1 cellular context compared by ENCODE assay signal in the genomic region with DNA sequence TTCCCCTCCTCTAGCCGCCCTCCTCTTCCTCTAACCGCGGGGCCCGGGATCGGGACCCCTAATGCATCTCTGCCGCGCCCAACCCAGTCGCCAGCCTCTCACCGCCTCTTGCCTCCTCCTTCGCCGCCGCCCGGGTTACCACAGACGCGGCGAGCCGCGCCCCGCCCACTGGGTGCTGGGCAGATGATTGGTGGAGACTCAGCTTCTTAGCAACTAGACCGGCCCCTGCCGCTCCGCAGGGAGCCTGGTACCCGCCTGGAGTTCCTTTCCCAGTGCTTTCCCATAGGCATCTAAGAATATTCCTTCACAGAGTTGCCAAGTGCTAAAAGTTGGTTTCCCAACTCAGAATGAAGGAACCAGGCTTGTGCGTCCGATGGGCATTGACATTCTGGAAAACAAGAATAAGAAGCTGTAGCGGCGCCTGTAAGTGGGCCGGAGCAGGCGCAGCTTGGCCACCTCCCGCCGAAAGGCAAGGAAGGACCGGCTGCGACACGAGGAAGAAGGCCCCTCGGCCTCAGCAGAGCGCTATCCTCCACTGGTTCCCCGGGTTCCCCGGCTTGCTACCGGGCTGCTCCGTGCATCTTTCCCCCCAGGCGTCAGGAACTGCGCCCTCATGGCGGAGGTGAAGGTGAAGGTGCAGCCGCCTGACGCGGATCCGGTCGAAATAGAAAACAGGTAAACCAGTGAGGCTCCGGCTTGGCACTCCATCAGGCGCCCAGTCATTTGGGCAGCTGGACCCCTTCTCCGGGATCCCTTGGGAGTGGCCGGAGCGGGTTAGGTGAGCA.
A peak's percentile ranks its signal among the peaks of the same experiment; 100 is the strongest.
TF ChIP-seq lines count a peak whose summit lies in the region.

A gene (minus strand): TSS at position 137 of the 785 bp plus-strand sequence. CDS start 1,672 bp downstream, outside the sequence.
A gene with protein sequence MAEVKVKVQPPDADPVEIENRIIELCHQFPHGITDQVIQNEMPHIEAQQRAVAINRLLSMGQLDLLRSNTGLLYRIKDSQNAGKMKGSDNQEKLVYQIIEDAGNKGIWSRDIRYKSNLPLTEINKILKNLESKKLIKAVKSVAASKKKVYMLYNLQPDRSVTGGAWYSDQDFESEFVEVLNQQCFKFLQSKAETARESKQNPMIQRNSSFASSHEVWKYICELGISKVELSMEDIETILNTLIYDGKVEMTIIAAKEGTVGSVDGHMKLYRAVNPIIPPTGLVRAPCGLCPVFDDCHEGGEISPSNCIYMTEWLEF (plus strand): TSS at position 497 of the 785 bp plus-strand sequence. CDS start 117 bp downstream, at position 614.

TF ChIP-seq in K562, 482 proteins besides CTCF, POLR2A, EP300 and RAD21 (continued from another document and continues in another):
- TF ChIP-seq NR1H2 (CRISPR knock-in tag; IDR thresholded peaks at IDR 0.05): no peak
- TF ChIP-seq, protein P1, sequence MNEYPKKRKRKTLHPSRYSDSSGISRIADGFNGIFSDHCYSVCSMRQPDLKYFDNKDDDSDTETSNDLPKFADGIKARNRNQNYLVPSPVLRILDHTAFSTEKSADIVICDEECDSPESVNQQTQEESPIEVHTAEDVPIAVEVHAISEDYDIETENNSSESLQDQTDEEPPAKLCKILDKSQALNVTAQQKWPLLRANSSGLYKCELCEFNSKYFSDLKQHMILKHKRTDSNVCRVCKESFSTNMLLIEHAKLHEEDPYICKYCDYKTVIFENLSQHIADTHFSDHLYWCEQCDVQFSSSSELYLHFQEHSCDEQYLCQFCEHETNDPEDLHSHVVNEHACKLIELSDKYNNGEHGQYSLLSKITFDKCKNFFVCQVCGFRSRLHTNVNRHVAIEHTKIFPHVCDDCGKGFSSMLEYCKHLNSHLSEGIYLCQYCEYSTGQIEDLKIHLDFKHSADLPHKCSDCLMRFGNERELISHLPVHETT (CRISPR knock-in tag; conservative IDR thresholded peaks at IDR 0.05 in 1 of 2, IDR thresholded peaks at IDR 0.05 in 1 of 2): peak in 1 of 2 experiments; percentile 67; a peak in 2 of 4 replicates
- TF ChIP-seq, protein P2, sequence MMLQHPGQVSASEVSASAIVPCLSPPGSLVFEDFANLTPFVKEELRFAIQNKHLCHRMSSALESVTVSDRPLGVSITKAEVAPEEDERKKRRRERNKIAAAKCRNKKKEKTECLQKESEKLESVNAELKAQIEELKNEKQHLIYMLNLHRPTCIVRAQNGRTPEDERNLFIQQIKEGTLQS (IDR thresholded peaks at IDR 0.05): no peak
- TF ChIP-seq, protein P2 (CRISPR knock-in tag; conservative IDR thresholded peaks at IDR 0.05): no peak
- no peak for TF ChIP-seq SMC3 (conservative IDR thresholded peaks at IDR 0.05; ENCODE audit: insufficient read depth, low read depth, low read length)
- no peak for TF ChIP-seq ZSCAN29 (IDR thresholded peaks at IDR 0.05)
- no peak for TF ChIP-seq ZNF445 (CRISPR knock-in tag; IDR thresholded peaks at IDR 0.05; ENCODE audit: low read depth)
- peak; percentile 67 for TF ChIP-seq RB1 (IDR thresholded peaks at IDR 0.05; ENCODE audit: low read depth)
- TF ChIP-seq, protein P3, sequence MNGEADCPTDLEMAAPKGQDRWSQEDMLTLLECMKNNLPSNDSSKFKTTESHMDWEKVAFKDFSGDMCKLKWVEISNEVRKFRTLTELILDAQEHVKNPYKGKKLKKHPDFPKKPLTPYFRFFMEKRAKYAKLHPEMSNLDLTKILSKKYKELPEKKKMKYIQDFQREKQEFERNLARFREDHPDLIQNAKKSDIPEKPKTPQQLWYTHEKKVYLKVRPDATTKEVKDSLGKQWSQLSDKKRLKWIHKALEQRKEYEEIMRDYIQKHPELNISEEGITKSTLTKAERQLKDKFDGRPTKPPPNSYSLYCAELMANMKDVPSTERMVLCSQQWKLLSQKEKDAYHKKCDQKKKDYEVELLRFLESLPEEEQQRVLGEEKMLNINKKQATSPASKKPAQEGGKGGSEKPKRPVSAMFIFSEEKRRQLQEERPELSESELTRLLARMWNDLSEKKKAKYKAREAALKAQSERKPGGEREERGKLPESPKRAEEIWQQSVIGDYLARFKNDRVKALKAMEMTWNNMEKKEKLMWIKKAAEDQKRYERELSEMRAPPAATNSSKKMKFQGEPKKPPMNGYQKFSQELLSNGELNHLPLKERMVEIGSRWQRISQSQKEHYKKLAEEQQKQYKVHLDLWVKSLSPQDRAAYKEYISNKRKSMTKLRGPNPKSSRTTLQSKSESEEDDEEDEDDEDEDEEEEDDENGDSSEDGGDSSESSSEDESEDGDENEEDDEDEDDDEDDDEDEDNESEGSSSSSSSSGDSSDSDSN (IDR thresholded peaks at IDR 0.05; ENCODE audit: borderline replicate concordance in 1 of 2, low read depth in 2 of 2, low read length in 2 of 2): no peak
- TF ChIP-seq JUND (IDR thresholded peaks at IDR 0.05; ENCODE audit: borderline replicate concordance, low read depth, low read length): peak; percentile 30; the same call in 1 of the 2 replicates
- no peak for TF ChIP-seq JUND (tag; IDR thresholded peaks at IDR 0.05; ENCODE audit: borderline replicate concordance, low read depth, low read length)
- peak; percentile 89 for TF ChIP-seq HCFC1 (IDR thresholded peaks at IDR 0.05; ENCODE audit: low read depth, low read length)
- no peak for TF ChIP-seq GTF2F1 (IDR thresholded peaks at IDR 0.05; ENCODE audit: low read depth, low read length)
- TF ChIP-seq SMARCC2 (IDR thresholded peaks at IDR 0.05; ENCODE audit: low read depth): no peak
- TF ChIP-seq PHF8 (IDR thresholded peaks at IDR 0.05; ENCODE audit: borderline replicate concordance, low read length): peak; percentile 85; the same call in 1 of the 2 replicates
- TF ChIP-seq, protein P4, sequence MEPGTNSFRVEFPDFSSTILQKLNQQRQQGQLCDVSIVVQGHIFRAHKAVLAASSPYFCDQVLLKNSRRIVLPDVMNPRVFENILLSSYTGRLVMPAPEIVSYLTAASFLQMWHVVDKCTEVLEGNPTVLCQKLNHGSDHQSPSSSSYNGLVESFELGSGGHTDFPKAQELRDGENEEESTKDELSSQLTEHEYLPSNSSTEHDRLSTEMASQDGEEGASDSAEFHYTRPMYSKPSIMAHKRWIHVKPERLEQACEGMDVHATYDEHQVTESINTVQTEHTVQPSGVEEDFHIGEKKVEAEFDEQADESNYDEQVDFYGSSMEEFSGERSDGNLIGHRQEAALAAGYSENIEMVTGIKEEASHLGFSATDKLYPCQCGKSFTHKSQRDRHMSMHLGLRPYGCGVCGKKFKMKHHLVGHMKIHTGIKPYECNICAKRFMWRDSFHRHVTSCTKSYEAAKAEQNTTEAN (CRISPR knock-in tag; IDR thresholded peaks at IDR 0.05): no peak
- TF ChIP-seq RNF2 (IDR thresholded peaks at IDR 0.05): no peak
- TF ChIP-seq, protein P5, sequence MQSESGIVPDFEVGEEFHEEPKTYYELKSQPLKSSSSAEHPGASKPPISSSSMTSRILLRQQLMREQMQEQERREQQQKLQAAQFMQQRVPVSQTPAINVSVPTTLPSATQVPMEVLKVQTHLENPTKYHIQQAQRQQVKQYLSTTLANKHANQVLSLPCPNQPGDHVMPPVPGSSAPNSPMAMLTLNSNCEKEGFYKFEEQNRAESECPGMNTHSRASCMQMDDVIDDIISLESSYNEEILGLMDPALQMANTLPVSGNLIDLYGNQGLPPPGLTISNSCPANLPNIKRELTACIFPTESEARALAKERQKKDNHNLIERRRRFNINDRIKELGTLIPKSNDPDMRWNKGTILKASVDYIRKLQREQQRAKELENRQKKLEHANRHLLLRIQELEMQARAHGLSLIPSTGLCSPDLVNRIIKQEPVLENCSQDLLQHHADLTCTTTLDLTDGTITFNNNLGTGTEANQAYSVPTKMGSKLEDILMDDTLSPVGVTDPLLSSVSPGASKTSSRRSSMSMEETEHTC (IDR thresholded peaks at IDR 0.05): no peak
- TF ChIP-seq, protein P6, sequence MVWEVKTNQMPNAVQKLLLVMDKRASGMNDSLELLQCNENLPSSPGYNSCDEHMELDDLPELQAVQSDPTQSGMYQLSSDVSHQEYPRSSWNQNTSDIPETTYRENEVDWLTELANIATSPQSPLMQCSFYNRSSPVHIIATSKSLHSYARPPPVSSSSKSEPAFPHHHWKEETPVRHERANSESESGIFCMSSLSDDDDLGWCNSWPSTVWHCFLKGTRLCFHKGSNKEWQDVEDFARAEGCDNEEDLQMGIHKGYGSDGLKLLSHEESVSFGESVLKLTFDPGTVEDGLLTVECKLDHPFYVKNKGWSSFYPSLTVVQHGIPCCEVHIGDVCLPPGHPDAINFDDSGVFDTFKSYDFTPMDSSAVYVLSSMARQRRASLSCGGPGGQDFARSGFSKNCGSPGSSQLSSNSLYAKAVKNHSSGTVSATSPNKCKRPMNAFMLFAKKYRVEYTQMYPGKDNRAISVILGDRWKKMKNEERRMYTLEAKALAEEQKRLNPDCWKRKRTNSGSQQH (CRISPR knock-in tag; IDR thresholded peaks at IDR 0.05): no peak
- TF ChIP-seq SRF (CRISPR knock-in tag; IDR thresholded peaks at IDR 0.05): peak in 1 of 2 experiments; percentile 20; a peak in 1 of 4 replicates
- TF ChIP-seq POLR2AphosphoS2 (IDR thresholded peaks at IDR 0.05; ENCODE audit: low read length): no peak
- peak; percentile 33; the same call in 1 of the 2 replicates for TF ChIP-seq TOE1 (IDR thresholded peaks at IDR 0.05; ENCODE audit: borderline replicate concordance)
- no peak for TF ChIP-seq TOE1 (CRISPR knock-in tag; IDR thresholded peaks at IDR 0.05; ENCODE audit: borderline replicate concordance, low read depth)
- peak; percentile 37; the same call in 1 of the 2 replicates for TF ChIP-seq CXXC5 (CRISPR knock-in tag; IDR thresholded peaks at IDR 0.05)
- no peak for TF ChIP-seq NR2F6 (CRISPR knock-in tag; IDR thresholded peaks at IDR 0.05)
- no peak; the same call in 1 of the 2 replicates for TF ChIP-seq CREM (IDR thresholded peaks at IDR 0.05; ENCODE audit: low read depth)
- TF ChIP-seq ZNF212 (CRISPR knock-in tag; IDR thresholded peaks at IDR 0.05): no peak
- TF ChIP-seq MEF2D (tag; conservative IDR thresholded peaks at IDR 0.05; ENCODE audit: low read depth): no peak
- TF ChIP-seq POLR3G (IDR thresholded peaks at IDR 0.05; ENCODE audit: extremely low read depth, insufficient read length, insufficient replicate concordance): no peak
- no peak for TF ChIP-seq NUFIP1 (IDR thresholded peaks at IDR 0.05; ENCODE audit: partially characterized antibody)
- no peak for TF ChIP-seq PYGO2 (tag; IDR thresholded peaks at IDR 0.05)
- TF ChIP-seq, protein P7, sequence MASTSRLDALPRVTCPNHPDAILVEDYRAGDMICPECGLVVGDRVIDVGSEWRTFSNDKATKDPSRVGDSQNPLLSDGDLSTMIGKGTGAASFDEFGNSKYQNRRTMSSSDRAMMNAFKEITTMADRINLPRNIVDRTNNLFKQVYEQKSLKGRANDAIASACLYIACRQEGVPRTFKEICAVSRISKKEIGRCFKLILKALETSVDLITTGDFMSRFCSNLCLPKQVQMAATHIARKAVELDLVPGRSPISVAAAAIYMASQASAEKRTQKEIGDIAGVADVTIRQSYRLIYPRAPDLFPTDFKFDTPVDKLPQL (IDR thresholded peaks at IDR 0.05; ENCODE audit: extremely low read depth, insufficient read length): no peak
- no peak for TF ChIP-seq PRMT5 (CRISPR knock-in tag; IDR thresholded peaks at IDR 0.05)
- no peak for TF ChIP-seq NFIX (CRISPR knock-in tag; IDR thresholded peaks at IDR 0.05; ENCODE audit: low read depth)
- peak; percentile 59 to 65 for TF ChIP-seq NRF1 (conservative IDR thresholded peaks at IDR 0.05 in 1 of 2, IDR thresholded peaks at IDR 0.05 in 1 of 2)
- TF ChIP-seq ILK (tag; IDR thresholded peaks at IDR 0.05; ENCODE audit: borderline replicate concordance, low read depth): no peak
- peak in 1 of 2 experiments; percentile 63; a peak in 1 of 4 replicates for TF ChIP-seq HDAC1 (IDR thresholded peaks at IDR 0.05)
- TF ChIP-seq, protein P8, sequence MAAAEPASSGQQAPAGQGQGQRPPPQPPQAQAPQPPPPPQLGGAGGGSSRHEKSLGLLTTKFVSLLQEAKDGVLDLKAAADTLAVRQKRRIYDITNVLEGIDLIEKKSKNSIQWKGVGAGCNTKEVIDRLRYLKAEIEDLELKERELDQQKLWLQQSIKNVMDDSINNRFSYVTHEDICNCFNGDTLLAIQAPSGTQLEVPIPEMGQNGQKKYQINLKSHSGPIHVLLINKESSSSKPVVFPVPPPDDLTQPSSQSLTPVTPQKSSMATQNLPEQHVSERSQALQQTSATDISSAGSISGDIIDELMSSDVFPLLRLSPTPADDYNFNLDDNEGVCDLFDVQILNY (CRISPR knock-in tag; IDR thresholded peaks at IDR 0.05): no peak
- TF ChIP-seq ZNF133 (CRISPR knock-in tag; IDR thresholded peaks at IDR 0.05): no peak
- TF ChIP-seq KDM2B (CRISPR knock-in tag; IDR thresholded peaks at IDR 0.05): no peak
- no peak for TF ChIP-seq ETV5 (CRISPR knock-in tag; IDR thresholded peaks at IDR 0.05; ENCODE audit: low read depth)
- TF ChIP-seq, protein P9, sequence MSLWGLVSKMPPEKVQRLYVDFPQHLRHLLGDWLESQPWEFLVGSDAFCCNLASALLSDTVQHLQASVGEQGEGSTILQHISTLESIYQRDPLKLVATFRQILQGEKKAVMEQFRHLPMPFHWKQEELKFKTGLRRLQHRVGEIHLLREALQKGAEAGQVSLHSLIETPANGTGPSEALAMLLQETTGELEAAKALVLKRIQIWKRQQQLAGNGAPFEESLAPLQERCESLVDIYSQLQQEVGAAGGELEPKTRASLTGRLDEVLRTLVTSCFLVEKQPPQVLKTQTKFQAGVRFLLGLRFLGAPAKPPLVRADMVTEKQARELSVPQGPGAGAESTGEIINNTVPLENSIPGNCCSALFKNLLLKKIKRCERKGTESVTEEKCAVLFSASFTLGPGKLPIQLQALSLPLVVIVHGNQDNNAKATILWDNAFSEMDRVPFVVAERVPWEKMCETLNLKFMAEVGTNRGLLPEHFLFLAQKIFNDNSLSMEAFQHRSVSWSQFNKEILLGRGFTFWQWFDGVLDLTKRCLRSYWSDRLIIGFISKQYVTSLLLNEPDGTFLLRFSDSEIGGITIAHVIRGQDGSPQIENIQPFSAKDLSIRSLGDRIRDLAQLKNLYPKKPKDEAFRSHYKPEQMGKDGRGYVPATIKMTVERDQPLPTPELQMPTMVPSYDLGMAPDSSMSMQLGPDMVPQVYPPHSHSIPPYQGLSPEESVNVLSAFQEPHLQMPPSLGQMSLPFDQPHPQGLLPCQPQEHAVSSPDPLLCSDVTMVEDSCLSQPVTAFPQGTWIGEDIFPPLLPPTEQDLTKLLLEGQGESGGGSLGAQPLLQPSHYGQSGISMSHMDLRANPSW (CRISPR knock-in tag; IDR thresholded peaks at IDR 0.05): no peak
- TF ChIP-seq ZFX (CRISPR knock-in tag; IDR thresholded peaks at IDR 0.05): peak; percentile 70
- no peak for TF ChIP-seq RUNX1 (IDR thresholded peaks at IDR 0.05; ENCODE audit: low read depth)
